In the genomic region with DNA sequence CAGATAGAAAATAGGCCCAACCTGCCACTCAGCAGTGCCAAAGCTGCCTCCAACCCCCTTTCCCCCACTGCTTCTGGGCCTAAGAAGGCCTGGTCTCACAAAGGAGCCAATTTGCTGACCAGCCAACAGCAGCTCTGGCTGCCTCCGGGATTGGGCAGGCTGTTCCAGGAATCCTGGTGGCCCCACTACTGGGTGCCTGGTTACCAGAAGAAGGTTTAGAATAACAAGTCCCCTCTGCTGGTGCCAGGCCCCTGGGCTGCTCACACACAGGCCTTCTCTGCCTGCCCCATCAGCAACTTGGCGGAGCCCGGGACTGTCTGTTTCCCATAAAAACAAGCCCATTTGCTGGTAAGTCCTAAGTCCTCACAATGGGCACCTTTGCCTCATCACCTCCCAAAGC, we compare ENCODE assay signal across 14 cellular contexts. TPM values are rescaled to one million over a fixed set of nuclear protein-coding genes. Genes with fewer than 3 reads are reported as not detected.
A peak's percentile ranks its signal among the peaks of the same experiment; 100 is the strongest.
DNase-seq lines count a peak whose midpoint lies in the region; ATAC-seq and TF ChIP-seq lines count a peak whose summit lies in the region.
"Had no signal": no experiment of that assay in that cellular context is flagged by ENCODE, and none has a peak within 500 bp of the region (broad histone marks: within the 10 kb centered on the region; RNA-seq: fewer than 3 reads in every experiment).

No MANE protein-coding gene starts in this region.

- no peaks in the 10 kb centered on the region for H3K9me3 ChIP-seq in stomach smooth muscle (ENCODE audit: control insufficient read depth in 2 of 2, low read length in 2 of 2)
- H3K9me3 ChIP-seq: adrenal gland, Caco-2 had no signal

- no peaks in the 10 kb centered on the region for H3K27me3 ChIP-seq in stomach smooth muscle (ENCODE audit: control insufficient read depth in 1 of 2, insufficient read depth in 2 of 2, low read length in 2 of 2)
- H3K27me3 ChIP-seq: adrenal gland had no signal

- POLR2A ChIA-PET in HEK293T (lab: Yijun Ruan, JAX), result interaction anchor here (0.7 kb wide), 1 partner anchor 15 kb away, joined by 5 read pairs; a partner anchor contains a TSS

- ATAC-seq in GM18868 (IDR thresholded peaks at IDR 0.05; ENCODE audit: unreplicated experiment), result no peak
- no peak for ATAC-seq in GM21447 (IDR thresholded peaks at IDR 0.05; ENCODE audit: unreplicated experiment)

- peaks cover 25% of the 10 kb centered on the region for H3K4me1 ChIP-seq in stomach smooth muscle (ENCODE audit: control insufficient read depth, insufficient read depth, low read length)
- H3K4me1 ChIP-seq: Caco-2 had no signal

- H3K9ac ChIP-seq in stomach smooth muscle (ENCODE audit: low read length in 2 of 2), result peak overlapping the region; percentile 29 to 36

- H3K27ac ChIP-seq in stomach smooth muscle (ENCODE audit: low read length), result peak overlapping the region; percentile 81

- peaks cover 5 to 9% of the 10 kb centered on the region in 2 donors for H3K36me3 ChIP-seq in stomach smooth muscle (ENCODE audit: control insufficient read depth in 2 of 2, insufficient read depth in 2 of 2, low read length in 2 of 2)
- H3K36me3 ChIP-seq: adrenal gland had no signal

- H3K4me3 ChIP-seq in stomach smooth muscle (ENCODE audit: low read length in 2 of 2), result peak overlapping the region in 1 of 2 donors; percentile 15
- H3K4me3 ChIP-seq: adrenal gland had no signal

- peak; percentile 82 for DNase-seq in NCI-H446 treated with DMSO at 0.1 percent for 48 hours (lab: John Stamatoyannopoulos, UW)
- peak; percentile 41 for DNase-seq in cerebellum (ENCODE audit: low spot score)
- DNase-seq in medulla oblongata (ENCODE audit: extremely low spot score), result peak; percentile 80
- no peak for DNase-seq in NCI-H2107 treated with DMSO at 0.1 percent for 48 hours (lab: John Stamatoyannopoulos, UW; ENCODE audit: unreplicated experiment)
- DNase-seq in HEK293T (ENCODE audit: extremely low spot score), result no peak
- DNase-seq: activated CD8-positive, alpha-beta memory T cell treated with anti-CD3 and anti-CD28 coated beads, Interleukin-2, amount 50 U/mL, for 48 hours; Caco-2; H7; KBM-7; naive B cell had no signal

- CTCF ChIA-PET in HEK293T (lab: Yijun Ruan, JAX), result no interaction called here

TF ChIP-seq in HEK293T, 16 proteins besides CTCF, POLR2A, EP300 and RAD21:
- no peak for TF ChIP-seq FOXM1 (IDR thresholded peaks at IDR 0.05; ENCODE audit: borderline replicate concordance)
- TF ChIP-seq ZNF384 (IDR thresholded peaks at IDR 0.05), result no peak
- no peak for TF ChIP-seq ELF4 (IDR thresholded peaks at IDR 0.05)
- no peak for TF ChIP-seq FOXA1 (IDR thresholded peaks at IDR 0.05)
- no peak for TF ChIP-seq CTBP1 (IDR thresholded peaks at IDR 0.05; ENCODE audit: borderline replicate concordance)

RNA-seq across cellular contexts. Expression of a gene that starts 1.2 kb away (rescaled TPM):
- 2.5 TPM for total RNA-seq in cerebellum

RNA-seq across cellular contexts. Expression of a gene that starts 14.7 kb away (rescaled TPM):
- 109 TPM for total RNA-seq in cerebellum

RNA-seq across cellular contexts. Expression of a gene that starts 24.6 kb away (rescaled TPM):
- 0.82 TPM for total RNA-seq in cerebellum
- total RNA-seq: Caco-2, H7 had no signal

RNA-seq across cellular contexts. Expression of a gene that starts 27.5 kb away (rescaled TPM):
- 49.9 TPM for total RNA-seq in cerebellum

RNA-seq across cellular contexts. Expression of a gene that starts 40.0 kb away (rescaled TPM):
- total RNA-seq in cerebellum, result 125 TPM

Comparison
In these comparisons a context has a peak if more than half of its experiments do, and no peak if none do; other contexts are left out.
1. DNase-seq: peak in NCI-H446 treated with DMSO at 0.1 percent for 48 hours (single experiment), cerebellum (single experiment) and medulla oblongata (single experiment); none in NCI-H2107 treated with DMSO at 0.1 percent for 48 hours (single experiment) and HEK293T (single experiment).